In genomic region chr20:53161073-53161472, GRCh38 we compare ENCODE assay signal across 19 cellular contexts.
"Had no signal": no experiment of that assay in that cellular context is flagged by ENCODE, and none has a peak within 500 bp of the region (broad histone marks: within the 10 kb centered on the region; RNA-seq: fewer than 3 reads in every experiment).

No MANE protein-coding gene starts in this region.

- H3K9me3 ChIP-seq: esophagus squamous epithelium, sigmoid colon, tibial artery, uterus had no signal

- H3K79me2 ChIP-seq: parathyroid adenoma had no signal

- H3K9ac ChIP-seq: parathyroid adenoma had no signal

- H3K36me3 ChIP-seq: cardiac muscle cell, esophagus squamous epithelium, sigmoid colon, tibial artery, uterus had no signal

- H3K36me3 Mint-ChIP-seq: naive thymus-derived CD8-positive, alpha-beta T cell; stimulated activated effector memory CD8-positive, alpha-beta T cell treated with anti-CD3 and anti-CD28 coated beads, Interleukin-12 subunit alpha, Interleukin-12 subunit beta, amount 100 ng/mL, for 72 hours had no signal

- H3K27ac ChIP-seq: cardiac muscle cell, tibial artery, VCaP had no signal

- H3K27me3 ChIP-seq: cardiac muscle cell, esophagus squamous epithelium, sigmoid colon, tibial artery, uterus had no signal

- H3K27ac Mint-ChIP-seq: activated naive CD8-positive, alpha-beta T cell; stimulated activated effector memory CD8-positive, alpha-beta T cell treated with anti-CD3 and anti-CD28 coated beads, Interleukin-12 subunit alpha, Interleukin-12 subunit beta, amount 100 ng/mL, for 72 hours; T-helper 1 cell treated with Interleukin-12 subunit alpha and Interleukin-12 subunit beta and Interleukin-4 antibody, amounts not matched to agents 30 μg/mL and 1 μg/mL, for 36 hours had no signal

- ATAC-seq: naive thymus-derived CD8-positive, alpha-beta T cell; stimulated activated effector memory CD8-positive, alpha-beta T cell treated with anti-CD3 and anti-CD28 coated beads, Interleukin-12 subunit alpha, Interleukin-12 subunit beta, amount 100 ng/mL, for 72 hours had no signal

- H3K4me3 ChIP-seq: cardiac muscle cell, esophagus squamous epithelium, sigmoid colon, tibial artery, uterus had no signal

- H3K4me3 Mint-ChIP-seq: activated naive CD8-positive, alpha-beta T cell; naive thymus-derived CD8-positive, alpha-beta T cell; stimulated activated effector memory CD8-positive, alpha-beta T cell treated with anti-CD3 and anti-CD28 coated beads, Interleukin-12 subunit alpha, Interleukin-12 subunit beta, amount 100 ng/mL, for 72 hours; T-helper 1 cell treated with Interleukin-12 subunit alpha and Interleukin-12 subunit beta and Interleukin-4 antibody, amounts not matched to agents 30 μg/mL and 1 μg/mL, for 36 hours had no signal

- H3K9me3 Mint-ChIP-seq: naive thymus-derived CD8-positive, alpha-beta T cell; stimulated activated effector memory CD8-positive, alpha-beta T cell treated with anti-CD3 and anti-CD28 coated beads, Interleukin-12 subunit alpha, Interleukin-12 subunit beta, amount 100 ng/mL, for 72 hours had no signal

- DNase-seq: activated CD4-positive, alpha-beta T cell treated with anti-CD3 and anti-CD28 coated beads for 1 hour; activated CD4-positive, alpha-beta T cell treated with anti-CD3 and anti-CD28 coated beads, Interleukin-2, amount 50 U/mL, for 48 hours; activated effector memory CD4-positive, alpha-beta T cell treated with Interleukin-2 at 50 U/mL for 16 hours; dermis blood vessel endothelial cell; effector memory CD4-positive, alpha-beta T cell; esophagus squamous epithelium; mesendoderm; naive thymus-derived CD8-positive, alpha-beta T cell; sigmoid colon; stimulated activated CD4-positive, alpha-beta T cell treated with anti-CD3 and anti-CD28 coated beads, Interleukin-4, amount 100 ng/mL, for 24 hours; tibial artery; uterus had no signal

- H3K4me1 ChIP-seq: sigmoid colon, tibial artery, uterus had no signal

- FAIRE-seq: endothelial cell of umbilical vein had no signal

- H2AFZ ChIP-seq: parathyroid adenoma had no signal
